Comparison of ENCODE assay signal across 17 cellular contexts in the genomic region with DNA sequence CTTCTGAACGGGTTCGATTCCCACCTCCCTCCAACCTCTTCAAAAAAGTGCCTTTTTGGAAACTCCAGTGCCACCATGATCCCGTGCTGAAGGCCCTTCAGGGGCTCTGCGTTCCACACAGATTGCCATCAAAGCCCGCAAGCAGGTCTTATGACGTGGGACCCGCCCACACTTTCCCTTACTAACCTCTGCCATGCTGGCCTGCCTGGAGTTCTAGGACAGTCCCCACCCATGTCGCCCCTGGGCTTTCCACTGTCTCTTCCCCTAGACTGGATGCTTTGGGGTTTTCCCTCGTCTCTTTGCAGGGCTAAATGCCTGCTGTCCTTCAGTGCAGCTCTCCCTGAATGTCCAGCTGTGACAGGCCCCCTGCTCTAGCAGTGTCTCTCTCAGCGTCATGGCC.
"Had no signal": no experiment of that assay in that cellular context is flagged by ENCODE, and none has a peak within 500 bp of the region (broad histone marks: within the 10 kb centered on the region; RNA-seq: fewer than 3 reads in every experiment).

No MANE protein-coding gene starts in this region.

- H3K4me1 ChIP-seq: esophagus muscularis mucosa, foreskin keratinocyte, gastroesophageal sphincter, heart left ventricle, left lung, lower lobe of right lung had no signal

- H3K4me1 Mint-ChIP-seq: mesothelial cell of epicardium had no signal

- H2AFZ ChIP-seq: hepatocyte had no signal

- H3K79me2 ChIP-seq: hepatocyte had no signal

- H3K27ac Mint-ChIP-seq: mesothelial cell of epicardium had no signal

- ATAC-seq: foreskin keratinocyte, gastroesophageal sphincter, heart left ventricle, left cardiac atrium, left lung, left ventricle myocardium superior, lower lobe of right lung, mucosa of descending colon had no signal

- H3K27me3 ChIP-seq: dorsolateral prefrontal cortex, esophagus muscularis mucosa, foreskin keratinocyte, gastroesophageal sphincter, heart left ventricle, hepatocyte, left lung had no signal

- DNase-seq: dermis blood vessel endothelial cell; dorsolateral prefrontal cortex; effector CD4-positive, alpha-beta T cell; effector memory CD4-positive, alpha-beta T cell; foreskin keratinocyte; heart left ventricle; left cardiac atrium; left lung; left ventricle myocardium superior; lower lobe of right lung; mesenchymal stem cell; mucosa of descending colon had no signal

- H3K4me3 Mint-ChIP-seq: mesothelial cell of epicardium had no signal

- H3K4me3 ChIP-seq: coronary artery, dorsolateral prefrontal cortex, esophagus muscularis mucosa, gastroesophageal sphincter, heart left ventricle, hepatocyte, left lung, lower lobe of right lung, mucosa of descending colon had no signal

- H3K9me3 ChIP-seq: esophagus muscularis mucosa, gastroesophageal sphincter, heart left ventricle, left lung, lower lobe of right lung had no signal

- H3K4me2 ChIP-seq: hepatocyte had no signal

- H3K36me3 Mint-ChIP-seq: mesothelial cell of epicardium had no signal

- H3K27ac ChIP-seq: coronary artery, dorsolateral prefrontal cortex, esophagus muscularis mucosa, foreskin keratinocyte, gastroesophageal sphincter, heart left ventricle, hepatocyte, left lung, lower lobe of right lung had no signal

- H3K9me3 Mint-ChIP-seq: mesothelial cell of epicardium had no signal

- H3K36me3 ChIP-seq: esophagus muscularis mucosa, gastroesophageal sphincter, heart left ventricle, left lung, lower lobe of right lung had no signal
